In the genomic region with DNA sequence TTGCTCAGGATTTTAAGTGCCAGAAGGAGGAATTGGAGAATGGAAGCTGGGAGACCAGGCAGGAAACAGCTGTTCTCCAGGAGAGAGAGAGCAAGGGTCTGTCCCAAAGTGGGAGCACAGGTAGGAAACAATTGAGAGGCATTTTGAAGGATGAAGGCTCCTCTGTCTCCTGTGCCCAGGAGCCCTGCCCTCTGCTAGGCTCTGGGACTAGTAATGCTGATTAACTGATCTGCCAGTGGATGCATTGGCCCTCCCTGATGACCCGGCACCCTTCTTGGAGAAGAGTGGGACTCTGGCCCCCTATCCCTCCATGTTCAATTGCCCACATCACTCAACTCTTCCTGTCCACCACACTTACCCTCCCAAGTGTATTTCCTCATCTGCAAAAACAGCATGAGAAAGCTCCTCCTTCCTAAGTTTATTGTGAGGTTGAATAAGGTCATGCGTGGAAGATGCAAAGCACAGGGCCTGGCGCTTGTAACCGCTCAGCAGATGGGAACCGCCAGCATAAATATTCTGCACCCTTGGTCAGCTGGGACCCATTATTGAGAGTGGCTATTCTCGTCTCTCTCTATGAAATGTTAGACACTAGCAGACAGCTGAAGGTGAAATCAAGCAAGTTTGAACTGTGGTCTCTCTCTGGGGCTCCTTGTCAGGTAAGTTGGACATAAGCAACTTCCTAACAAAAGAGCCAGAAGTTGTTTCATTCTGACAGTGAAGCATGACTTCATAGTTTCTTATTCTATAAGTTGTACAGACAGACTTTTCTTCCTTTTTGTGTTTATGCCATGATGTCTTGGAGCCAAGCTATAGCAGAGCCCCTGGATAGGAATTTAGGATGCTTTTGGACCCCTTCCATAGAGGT, we compare ENCODE assay signal across 13 cellular contexts.
DNase-seq lines count a peak whose midpoint lies in the region; ATAC-seq and TF ChIP-seq lines count a peak whose summit lies in the region.
"Had no signal": no experiment of that assay in that cellular context is flagged by ENCODE, and none has a peak within 500 bp of the region (broad histone marks: within the 10 kb centered on the region; RNA-seq: fewer than 3 reads in every experiment).

No MANE protein-coding gene starts in this region.

- ATAC-seq in HG03025 (IDR thresholded peaks at IDR 0.05; ENCODE audit: low FRiP score, unreplicated experiment) (peak; percentile 46), left ventricle myocardium superior (peak; percentile 23)

- H3K14ac ChIP-seq in trophoblast cell (ENCODE audit: low read length), result no peak overlapping the region

- H3K27me3 ChIP-seq in stomach smooth muscle (ENCODE audit: control insufficient read depth in 1 of 2, insufficient read depth in 2 of 2, low read length in 2 of 2), result no peaks in the 10 kb centered on the region
- no peaks in the 10 kb centered on the region for H3K27me3 ChIP-seq in brain microvascular endothelial cell (replicated peaks)
- no peaks in the 10 kb centered on the region for H3K27me3 ChIP-seq in trophoblast cell (ENCODE audit: insufficient read depth, low read length)

- H4K12ac ChIP-seq in trophoblast cell (ENCODE audit: low read depth, low read length), result no peak overlapping the region

- no peak overlapping the region for H3K4me2 ChIP-seq in trophoblast cell (ENCODE audit: low read length)

- no peak overlapping the region for H2BK120ac ChIP-seq in trophoblast cell (ENCODE audit: insufficient read depth, low read length, poor library complexity)

- H3K4me1 ChIP-seq in stomach smooth muscle (ENCODE audit: control insufficient read depth, insufficient read depth, low read length), result peaks cover 84% of the 10 kb centered on the region
- H3K4me1 ChIP-seq in trophoblast cell (ENCODE audit: control insufficient read depth in 1 of 2, insufficient read depth in 2 of 2, low read length in 2 of 2), result no peaks in the 10 kb centered on the region

- no peak overlapping the region for H2BK5ac ChIP-seq in trophoblast cell (ENCODE audit: low read depth, low read length, poor library complexity)

- peak overlapping the region; percentile 45 to 82 for H3K9ac ChIP-seq in stomach smooth muscle (ENCODE audit: low read length in 2 of 2)
- no peak overlapping the region for H3K9ac ChIP-seq in trophoblast cell (ENCODE audit: low read length)

- H4K8ac ChIP-seq in trophoblast cell (ENCODE audit: low read depth, low read length), result no peak overlapping the region

- H3K79me2 ChIP-seq in trophoblast cell (ENCODE audit: control insufficient read depth, insufficient read depth, low read length, poor library complexity), result no peaks in the 10 kb centered on the region

- H4K91ac ChIP-seq in trophoblast cell (ENCODE audit: low read depth, low read length), result no peak overlapping the region

- H2AFZ ChIP-seq in trophoblast cell (ENCODE audit: insufficient read depth, low read length, poor library complexity), result no peak overlapping the region

- TF ChIP-seq CTCF in brain microvascular endothelial cell (IDR thresholded peaks at IDR 0.05; ENCODE audit: low read depth, low read length, missing control alignments), result no peak

- in situ Hi-C loops in brain microvascular endothelial cell (cut with HindIII; ENCODE audit: low pct_ligation_motif_present, low sequenced_read_pairs), result no loop called here

- no peaks in the 10 kb centered on the region for H3K9me3 ChIP-seq in stomach smooth muscle (ENCODE audit: control insufficient read depth in 2 of 2, low read length in 2 of 2)
- no peaks in the 10 kb centered on the region for H3K9me3 ChIP-seq in trophoblast cell (ENCODE audit: insufficient read depth, low read depth, low read length)

- peak overlapping the region; percentile 98 for H3K27ac ChIP-seq in stomach smooth muscle (ENCODE audit: low read length)
- no peak overlapping the region for H3K27ac ChIP-seq in brain microvascular endothelial cell
- H3K27ac ChIP-seq in trophoblast cell (ENCODE audit: low read depth, low read length), result no peak overlapping the region

- DNase-seq in SIG-M5 (lab: John Stamatoyannopoulos, UW) (peak; percentile 87), left ventricle myocardium superior (peak; percentile 57), brain microvascular endothelial cell (no peak), pons (ENCODE audit: low spot score) (no peak), trophoblast cell (no peak), germinal center (ENCODE audit: low spot score) (no peak)
- DNase-seq: activated effector memory CD4-positive, alpha-beta T cell treated with anti-CD3 and anti-CD28 coated beads, Interleukin-2, amount 50 U/mL, for 16 hours; CD4-positive, alpha-beta memory T cell; cerebellar nuclear complex; immature natural killer cell; nephron progenitor cell had no signal

- no peak overlapping the region for H3K23ac ChIP-seq in trophoblast cell (ENCODE audit: low read length)

- H3K18ac ChIP-seq in trophoblast cell (ENCODE audit: low read length), result no peak overlapping the region

- H2AK5ac ChIP-seq in trophoblast cell (ENCODE audit: low read length), result no peak overlapping the region

- intact Hi-C loops in left ventricle myocardium superior (cut with micrococcal nuclease), result no loop called here

- no peaks in the 10 kb centered on the region for H3K79me1 ChIP-seq in trophoblast cell (ENCODE audit: low read length)

- H2BK12ac ChIP-seq in trophoblast cell (ENCODE audit: low read length), result no peak overlapping the region

- H3K36me3 ChIP-seq in stomach smooth muscle (ENCODE audit: control insufficient read depth in 2 of 2, insufficient read depth in 2 of 2, low read length in 2 of 2) (no peaks in the 10 kb centered on the region), brain microvascular endothelial cell (replicated peaks) (no peaks in the 10 kb centered on the region), trophoblast cell (ENCODE audit: control insufficient read depth in 1 of 2, insufficient read depth in 2 of 2, low read length in 2 of 2) (no peaks in the 10 kb centered on the region)

- H3K4ac ChIP-seq in trophoblast cell (ENCODE audit: low read depth, low read length), result no peak overlapping the region

- no CpG with 5 or more reads among the region's 6 CpGs for WGBS in trophoblast cell (ENCODE audit: extremely low coverage, insufficient coverage, insufficient read length)

- peak overlapping the region; percentile 6 to 47 for H3K4me3 ChIP-seq in stomach smooth muscle (ENCODE audit: low read length in 2 of 2)
- no peak overlapping the region for H3K4me3 ChIP-seq in brain microvascular endothelial cell (ENCODE audit: low read depth, low read length)
- H3K4me3 ChIP-seq in trophoblast cell (ENCODE audit: low read depth, low read length), result no peak overlapping the region

Comparison
In these comparisons a context has a peak if more than half of its experiments do, and no peak if none do; other contexts are left out.
1. DNase-seq: peak in SIG-M5 (single experiment) and left ventricle myocardium superior (single experiment); none in brain microvascular endothelial cell (single experiment), pons (single experiment), trophoblast cell (0 of 2) and germinal center (single experiment).
2. H3K4me3 ChIP-seq: peak in stomach smooth muscle (2 of 2); none in brain microvascular endothelial cell (single experiment) and trophoblast cell (single experiment).